Comparison of ENCODE assay signal across 17 cellular contexts in genomic region chr2:173043897-173044472, GRCh38.
"Had no signal": no experiment of that assay in that cellular context is flagged by ENCODE, and none has a peak within 500 bp of the region (broad histone marks: within the 10 kb centered on the region; RNA-seq: fewer than 3 reads in every experiment).

No MANE protein-coding gene starts in this region.

- H2AFZ ChIP-seq: hepatocyte had no signal

- FAIRE-seq: astrocyte, colon, endothelial cell of umbilical vein had no signal

- H3K27ac ChIP-seq: cardiac muscle cell, lower lobe of right lung, suprapubic skin, upper lobe of left lung had no signal

- H3K27me3 ChIP-seq: cardiac muscle cell, hepatocyte, suprapubic skin, upper lobe of left lung had no signal

- H3K4me2 ChIP-seq: hepatocyte had no signal

- H3K9me3 ChIP-seq: lower lobe of right lung, suprapubic skin, upper lobe of left lung had no signal

- DNase-seq: activated B cell treated with CpG ODN at 0.5 μM for 24 hours; activated CD4-positive, alpha-beta T cell treated with anti-CD3 and anti-CD28 coated beads, Interleukin-2, amount 10 ng/mL, durations not matched to agents 7 days and 5 days; activated CD8-positive, alpha-beta memory T cell treated with anti-CD3 and anti-CD28 coated beads for 24 hours; activated naive CD4-positive, alpha-beta T cell treated with anti-CD3 and anti-CD28 coated beads for 36 hours; naive B cell; stimulated activated CD4-positive, alpha-beta T cell treated with anti-CD3 and anti-CD28 coated beads, Interleukin-4, amount 100 ng/mL, for 1 hour; stimulated activated CD8-positive, alpha-beta memory T cell treated with anti-CD3 and anti-CD28 coated beads, Interleukin-4, amount 100 ng/mL, for 48 hours; stimulated activated naive CD8-positive, alpha-beta T cell treated with anti-CD3 and anti-CD28 coated beads, Interleukin-15, Interleukin-2, amounts not matched to agents 100 U/mL and 50 U/mL, for 24 hours had no signal

- H3K79me2 ChIP-seq: hepatocyte had no signal

- H3K36me3 ChIP-seq: cardiac muscle cell, lower lobe of right lung, suprapubic skin had no signal

- H3K4me3 ChIP-seq: cardiac muscle cell, hepatocyte, lower lobe of right lung, suprapubic skin, upper lobe of left lung had no signal

- ATAC-seq: activated T-helper 17 cell treated with anti-CD3 and anti-CD28 coated beads, Interleukin-2, amount 50 U/mL, for 72 hours; stimulated activated naive CD8-positive, alpha-beta T cell treated with anti-CD3 and anti-CD28 coated beads, Interleukin-15, Interleukin-2, amounts not matched to agents 100 U/mL and 50 U/mL, for 24 hours had no signal
